1 cellular context compared by ENCODE assay signal in the genomic region with DNA sequence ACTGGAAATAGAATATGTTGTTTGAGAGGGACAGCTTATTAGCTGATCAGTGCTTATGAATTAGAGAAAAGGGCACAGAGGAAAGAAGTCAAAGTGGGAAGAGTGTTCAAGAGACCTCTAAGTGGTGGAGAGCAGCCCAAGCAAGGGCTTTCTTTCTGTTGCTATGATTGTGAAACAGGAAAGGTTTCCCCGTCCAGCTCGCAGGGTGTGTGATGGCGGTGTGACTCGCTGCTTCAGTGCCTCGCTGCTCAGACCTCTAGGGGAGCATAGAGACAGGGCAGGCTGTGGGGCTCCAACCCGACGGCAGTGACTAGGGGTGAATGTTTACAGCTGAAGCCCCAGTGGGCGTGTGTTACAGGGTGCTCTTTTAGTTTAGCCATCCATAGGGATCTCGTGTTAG.
TF ChIP-seq lines count a peak whose summit lies in the region.

No MANE protein-coding gene starts in this region.

TF ChIP-seq in HepG2, 621 proteins besides CTCF, POLR2A, EP300 and RAD21 (continued from another document):
- TF ChIP-seq, protein P1, sequence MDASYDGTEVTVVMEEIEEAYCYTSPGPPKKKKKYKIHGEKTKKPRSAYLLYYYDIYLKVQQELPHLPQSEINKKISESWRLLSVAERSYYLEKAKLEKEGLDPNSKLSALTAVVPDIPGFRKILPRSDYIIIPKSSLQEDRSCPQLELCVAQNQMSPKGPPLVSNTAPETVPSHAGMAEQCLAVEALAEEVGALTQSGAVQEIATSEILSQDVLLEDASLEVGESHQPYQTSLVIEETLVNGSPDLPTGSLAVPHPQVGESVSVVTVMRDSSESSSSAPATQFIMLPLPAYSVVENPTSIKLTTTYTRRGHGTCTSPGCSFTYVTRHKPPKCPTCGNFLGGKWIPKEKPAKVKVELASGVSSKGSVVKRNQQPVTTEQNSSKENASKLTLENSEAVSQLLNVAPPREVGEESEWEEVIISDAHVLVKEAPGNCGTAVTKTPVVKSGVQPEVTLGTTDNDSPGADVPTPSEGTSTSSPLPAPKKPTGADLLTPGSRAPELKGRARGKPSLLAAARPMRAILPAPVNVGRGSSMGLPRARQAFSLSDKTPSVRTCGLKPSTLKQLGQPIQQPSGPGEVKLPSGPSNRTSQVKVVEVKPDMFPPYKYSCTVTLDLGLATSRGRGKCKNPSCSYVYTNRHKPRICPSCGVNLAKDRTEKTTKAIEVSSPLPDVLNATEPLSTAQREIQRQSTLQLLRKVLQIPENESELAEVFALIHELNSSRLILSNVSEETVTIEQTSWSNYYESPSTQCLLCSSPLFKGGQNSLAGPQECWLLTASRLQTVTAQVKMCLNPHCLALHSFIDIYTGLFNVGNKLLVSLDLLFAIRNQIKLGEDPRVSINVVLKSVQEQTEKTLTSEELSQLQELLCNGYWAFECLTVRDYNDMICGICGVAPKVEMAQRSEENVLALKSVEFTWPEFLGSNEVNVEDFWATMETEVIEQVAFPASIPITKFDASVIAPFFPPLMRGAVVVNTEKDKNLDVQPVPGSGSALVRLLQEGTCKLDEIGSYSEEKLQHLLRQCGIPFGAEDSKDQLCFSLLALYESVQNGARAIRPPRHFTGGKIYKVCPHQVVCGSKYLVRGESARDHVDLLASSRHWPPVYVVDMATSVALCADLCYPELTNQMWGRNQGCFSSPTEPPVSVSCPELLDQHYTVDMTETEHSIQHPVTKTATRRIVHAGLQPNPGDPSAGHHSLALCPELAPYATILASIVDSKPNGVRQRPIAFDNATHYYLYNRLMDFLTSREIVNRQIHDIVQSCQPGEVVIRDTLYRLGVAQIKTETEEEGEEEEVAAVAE (CRISPR knock-in tag; IDR thresholded peaks at IDR 0.05; ENCODE audit: borderline replicate concordance) = no peak
- no peak for TF ChIP-seq ZC3H13 (CRISPR knock-in tag; IDR thresholded peaks at IDR 0.05)
- no peak for TF ChIP-seq ARID3A (IDR thresholded peaks at IDR 0.05; ENCODE audit: low read depth, low read length)
- no peak for TF ChIP-seq FLYWCH1 (CRISPR knock-in tag; IDR thresholded peaks at IDR 0.05)
- TF ChIP-seq, protein P2, sequence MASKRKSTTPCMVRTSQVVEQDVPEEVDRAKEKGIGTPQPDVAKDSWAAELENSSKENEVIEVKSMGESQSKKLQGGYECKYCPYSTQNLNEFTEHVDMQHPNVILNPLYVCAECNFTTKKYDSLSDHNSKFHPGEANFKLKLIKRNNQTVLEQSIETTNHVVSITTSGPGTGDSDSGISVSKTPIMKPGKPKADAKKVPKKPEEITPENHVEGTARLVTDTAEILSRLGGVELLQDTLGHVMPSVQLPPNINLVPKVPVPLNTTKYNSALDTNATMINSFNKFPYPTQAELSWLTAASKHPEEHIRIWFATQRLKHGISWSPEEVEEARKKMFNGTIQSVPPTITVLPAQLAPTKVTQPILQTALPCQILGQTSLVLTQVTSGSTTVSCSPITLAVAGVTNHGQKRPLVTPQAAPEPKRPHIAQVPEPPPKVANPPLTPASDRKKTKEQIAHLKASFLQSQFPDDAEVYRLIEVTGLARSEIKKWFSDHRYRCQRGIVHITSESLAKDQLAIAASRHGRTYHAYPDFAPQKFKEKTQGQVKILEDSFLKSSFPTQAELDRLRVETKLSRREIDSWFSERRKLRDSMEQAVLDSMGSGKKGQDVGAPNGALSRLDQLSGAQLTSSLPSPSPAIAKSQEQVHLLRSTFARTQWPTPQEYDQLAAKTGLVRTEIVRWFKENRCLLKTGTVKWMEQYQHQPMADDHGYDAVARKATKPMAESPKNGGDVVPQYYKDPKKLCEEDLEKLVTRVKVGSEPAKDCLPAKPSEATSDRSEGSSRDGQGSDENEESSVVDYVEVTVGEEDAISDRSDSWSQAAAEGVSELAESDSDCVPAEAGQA (IDR thresholded peaks at IDR 0.05; ENCODE audit: low read depth) = no peak
- TF ChIP-seq, protein P2 (CRISPR knock-in tag; IDR thresholded peaks at IDR 0.05; ENCODE audit: borderline replicate concordance) = no peak
